In genomic region chr2:98558852-98559530, GRCh38 we compare ENCODE assay signal across 15 cellular contexts. TPM values are rescaled to one million over a fixed set of nuclear protein-coding genes. Genes with fewer than 3 reads are reported as not detected.
A peak's percentile ranks its signal among the peaks of the same experiment; 100 is the strongest.
DNase-seq lines count a peak whose midpoint lies in the region; ATAC-seq lines count a peak whose summit lies in the region.
"Had no signal": no experiment of that assay in that cellular context is flagged by ENCODE, and none has a peak within 500 bp of the region (broad histone marks: within the 10 kb centered on the region; RNA-seq: fewer than 3 reads in every experiment).

No MANE protein-coding gene starts in this region.

- no peaks in the 10 kb centered on the region for H3K27me3 ChIP-seq in stomach smooth muscle (ENCODE audit: control insufficient read depth in 1 of 2, insufficient read depth in 2 of 2, low read length in 2 of 2)
- H3K27me3 ChIP-seq: SJCRH30 had no signal

- CTCF ChIA-PET in activated naive CD4-positive, alpha-beta T cell treated with anti-CD3 and anti-CD28 coated beads, Interleukin-2, amount 10 ng/mL, durations not matched to agents 7 days and 5 days (lab: Charles Lee), result interaction anchor here (0.7 to 2.8 kb wide), 4 partner anchors 11 to 90 kb away, joined by 3 to 24 read pairs (median 4); no protein-coding TSS in a partner anchor

- no peaks in the 10 kb centered on the region for H3K9me3 ChIP-seq in stomach smooth muscle (ENCODE audit: control insufficient read depth in 2 of 2, low read length in 2 of 2)
- H3K9me3 ChIP-seq: lower lobe of right lung, SJCRH30 had no signal

- peak overlapping the region; percentile 88 for H3K27ac ChIP-seq in stomach smooth muscle (ENCODE audit: low read length)
- H3K27ac ChIP-seq: lower lobe of right lung, SJCRH30, skin epidermis had no signal

- peak overlapping the region; percentile 83 for H3K27ac Mint-ChIP-seq in activated naive CD4-positive, alpha-beta T cell treated with anti-CD3 and anti-CD28 coated beads, Interleukin-2, amount 10 ng/mL, durations not matched to agents 7 days and 5 days
- H3K27ac Mint-ChIP-seq in activated naive CD8-positive, alpha-beta T cell treated with anti-CD3 and anti-CD28 coated beads for 36 hours, result peak overlapping the region; percentile 49
- H3K27ac Mint-ChIP-seq in memory B cell, result peak overlapping the region; percentile 68

- H3K4me3 ChIP-seq in stomach smooth muscle (ENCODE audit: low read length in 2 of 2), result peak overlapping the region in 1 of 2 donors; percentile 22
- H3K4me3 ChIP-seq: lower lobe of right lung, SJCRH30, skin epidermis had no signal

- H3K36me3 ChIP-seq in stomach smooth muscle (ENCODE audit: control insufficient read depth in 2 of 2, insufficient read depth in 2 of 2, low read length in 2 of 2), result peaks cover 26 to 33% of the 10 kb centered on the region in 2 donors

- no peak for ATAC-seq in memory B cell (ENCODE audit: low read depth)
- ATAC-seq in GM21717 (IDR thresholded peaks at IDR 0.05; ENCODE audit: unreplicated experiment), result no peak
- ATAC-seq: lower lobe of right lung had no signal

- peaks cover 47% of the 10 kb centered on the region for H3K4me1 ChIP-seq in stomach smooth muscle (ENCODE audit: control insufficient read depth, insufficient read depth, low read length)
- H3K4me1 ChIP-seq: SJCRH30 had no signal

- no peaks in the 10 kb centered on the region for H3K9me3 Mint-ChIP-seq in activated naive CD4-positive, alpha-beta T cell treated with anti-CD3 and anti-CD28 coated beads, Interleukin-2, amount 10 ng/mL, durations not matched to agents 7 days and 5 days
- no peaks in the 10 kb centered on the region for H3K9me3 Mint-ChIP-seq in activated naive CD8-positive, alpha-beta T cell treated with anti-CD3 and anti-CD28 coated beads for 36 hours
- no peaks in the 10 kb centered on the region for H3K9me3 Mint-ChIP-seq in memory B cell

- peak overlapping the region in 1 of 2 donors; percentile 36 for H3K9ac ChIP-seq in stomach smooth muscle (ENCODE audit: low read length in 2 of 2)

- H3K4me1 Mint-ChIP-seq in activated naive CD4-positive, alpha-beta T cell treated with anti-CD3 and anti-CD28 coated beads, Interleukin-2, amount 10 ng/mL, durations not matched to agents 7 days and 5 days, result peaks cover 54% of the 10 kb centered on the region
- H3K4me1 Mint-ChIP-seq in activated naive CD8-positive, alpha-beta T cell treated with anti-CD3 and anti-CD28 coated beads for 36 hours, result peaks cover 25% of the 10 kb centered on the region
- H3K4me1 Mint-ChIP-seq in memory B cell, result peaks cover 19% of the 10 kb centered on the region

- peaks cover 68% of the 10 kb centered on the region for H3K36me3 Mint-ChIP-seq in activated naive CD4-positive, alpha-beta T cell treated with anti-CD3 and anti-CD28 coated beads, Interleukin-2, amount 10 ng/mL, durations not matched to agents 7 days and 5 days
- peaks cover 11% of the 10 kb centered on the region for H3K36me3 Mint-ChIP-seq in activated naive CD8-positive, alpha-beta T cell treated with anti-CD3 and anti-CD28 coated beads for 36 hours
- H3K36me3 Mint-ChIP-seq in memory B cell, result peaks cover 10% of the 10 kb centered on the region

- no peak overlapping the region for H3K4me3 Mint-ChIP-seq in activated naive CD4-positive, alpha-beta T cell treated with anti-CD3 and anti-CD28 coated beads, Interleukin-2, amount 10 ng/mL, durations not matched to agents 7 days and 5 days
- H3K4me3 Mint-ChIP-seq in activated naive CD8-positive, alpha-beta T cell treated with anti-CD3 and anti-CD28 coated beads for 36 hours, result no peak overlapping the region
- H3K4me3 Mint-ChIP-seq in memory B cell, result no peak overlapping the region

- no peak for DNase-seq in activated naive CD4-positive, alpha-beta T cell treated with anti-CD3 and anti-CD28 coated beads, Interleukin-2, amount 10 ng/mL, durations not matched to agents 7 days and 5 days
- no peak for DNase-seq in activated naive CD4-positive, alpha-beta T cell treated with Interleukin-2 at 50 U/mL for 16 hours
- DNase-seq in activated naive CD8-positive, alpha-beta T cell treated with anti-CD3 and anti-CD28 coated beads for 36 hours, result no peak
- DNase-seq in memory B cell (ENCODE audit: low spot score in 2 of 2), result no peak
- DNase-seq in NK-92 treated with Interleukin-12 subunit alpha and Interleukin-12 subunit beta, amount 100 ng/mL, for 24 hours (lab: John Stamatoyannopoulos, UW), result no peak
- DNase-seq in KG1 (lab: John Stamatoyannopoulos, UW), result no peak
- DNase-seq: DMS153, foreskin melanocyte, lower lobe of right lung, NCI-H345, nucleus accumbens, SJCRH30 had no signal

- no peaks in the 10 kb centered on the region for H3K27me3 Mint-ChIP-seq in activated naive CD4-positive, alpha-beta T cell treated with anti-CD3 and anti-CD28 coated beads, Interleukin-2, amount 10 ng/mL, durations not matched to agents 7 days and 5 days
- no peaks in the 10 kb centered on the region for H3K27me3 Mint-ChIP-seq in activated naive CD8-positive, alpha-beta T cell treated with anti-CD3 and anti-CD28 coated beads for 36 hours
- no peaks in the 10 kb centered on the region for H3K27me3 Mint-ChIP-seq in memory B cell

RNA-seq across cellular contexts. Expression of gene COA5, which starts 49.3 kb away (rescaled TPM):
- 10 to 100 TPM; 27.1 to 27.2 TPM for total RNA-seq in activated naive CD8-positive, alpha-beta T cell treated with anti-CD3 and anti-CD28 coated beads for 36 hours

RNA-seq across cellular contexts. Expression of gene UNC50, which starts 49.4 kb away (rescaled TPM):
- total RNA-seq in activated naive CD8-positive, alpha-beta T cell treated with anti-CD3 and anti-CD28 coated beads for 36 hours, result 10 to 100 TPM; 29.8 to 30.9 TPM
